11 cellular contexts compared by ENCODE assay signal in genomic region chr19:14015454-14016035, GRCh38. TPM values are rescaled to one million over a fixed set of nuclear protein-coding genes. Genes with fewer than 3 reads are reported as not detected.
DNase-seq lines count a peak whose midpoint lies in the region; ATAC-seq and TF ChIP-seq lines count a peak whose summit lies in the region.
"Had no signal": no experiment of that assay in that cellular context is flagged by ENCODE, and none has a peak within 500 bp of the region (broad histone marks: within the 10 kb centered on the region; RNA-seq: fewer than 3 reads in every experiment).

No MANE protein-coding gene starts in this region.

- H3K9me3 Mint-ChIP-seq in activated T-helper 17 cell treated with anti-CD3 and anti-CD28 coated beads, Interleukin-2, amount 50 U/mL, for 72 hours: no peaks in the 10 kb centered on the region

- H3K36me3 ChIP-seq in left ventricle myocardium inferior: no peaks in the 10 kb centered on the region
- H3K36me3 ChIP-seq: BE2C had no signal

- H3K27me3 ChIP-seq in dorsolateral prefrontal cortex: no peaks in the 10 kb centered on the region
- no peaks in the 10 kb centered on the region for H3K27me3 ChIP-seq in left ventricle myocardium inferior (ENCODE audit: low read depth)
- H3K27me3 ChIP-seq: BE2C had no signal

- no peak overlapping the region for H3K27ac Mint-ChIP-seq in activated T-helper 17 cell treated with anti-CD3 and anti-CD28 coated beads, Interleukin-2, amount 50 U/mL, for 72 hours

- no peak for DNase-seq in activated CD4-positive, alpha-beta T cell treated with anti-CD3 and anti-CD28 coated beads, Interleukin-2, amount 50 U/mL, for 1 hour
- DNase-seq in dorsolateral prefrontal cortex: no peak
- no peak for DNase-seq in left ventricle myocardium inferior
- no peak for DNase-seq in stimulated activated CD4-positive, alpha-beta T cell treated with anti-CD3 and anti-CD28 coated beads, Interleukin-1b, Interleukin-23, amount 100 ng/mL, for 48 hours
- DNase-seq: BE2C, NCI-H446 treated with DMSO at 0.1 percent for 48 hours had no signal

- no peaks in the 10 kb centered on the region for H3K27me3 Mint-ChIP-seq in activated T-helper 17 cell treated with anti-CD3 and anti-CD28 coated beads, Interleukin-2, amount 50 U/mL, for 72 hours

- TF ChIP-seq CTCF in dorsolateral prefrontal cortex (IDR thresholded peaks at IDR 0.05 in 54 of 56, conservative IDR thresholded peaks at IDR 0.05 in 2 of 56; ENCODE audit: low read depth in 1 of 56, partially characterized antibody in 56 of 56) (no peak), left ventricle myocardium inferior (IDR thresholded peaks at IDR 0.05; ENCODE audit: borderline replicate concordance) (no peak)

- no peak overlapping the region for H3K27ac ChIP-seq in dorsolateral prefrontal cortex
- H3K27ac ChIP-seq in left ventricle myocardium inferior (replicated peaks): no peak overlapping the region

- no peaks in the 10 kb centered on the region for H3K36me3 Mint-ChIP-seq in activated T-helper 17 cell treated with anti-CD3 and anti-CD28 coated beads, Interleukin-2, amount 50 U/mL, for 72 hours (ENCODE audit: low read depth)

- no peaks in the 10 kb centered on the region for H3K4me1 ChIP-seq in left ventricle myocardium inferior
- H3K4me1 ChIP-seq: BE2C had no signal

- H3K4me3 ChIP-seq in GM08714 (ENCODE audit: low read length) (peak overlapping the region; percentile 64; the same call in 1 of the 2 replicates), dorsolateral prefrontal cortex (no peak overlapping the region), left ventricle myocardium inferior (no peak overlapping the region)

- no peak overlapping the region for H3K4me3 Mint-ChIP-seq in activated T-helper 17 cell treated with anti-CD3 and anti-CD28 coated beads, Interleukin-2, amount 50 U/mL, for 72 hours

- H3K9me3 ChIP-seq in left ventricle myocardium inferior (replicated peaks): no peaks in the 10 kb centered on the region
- H3K9me3 ChIP-seq: BE2C had no signal

- peak; percentile 73 for ATAC-seq in GM19438 (IDR thresholded peaks at IDR 0.05; ENCODE audit: low read depth, unreplicated experiment)
- ATAC-seq in HG03064 (IDR thresholded peaks at IDR 0.05; ENCODE audit: low read depth, unreplicated experiment): peak; percentile 61
- ATAC-seq in activated T-helper 17 cell treated with anti-CD3 and anti-CD28 coated beads, Interleukin-2, amount 50 U/mL, for 72 hours (replicated peaks): peak; percentile 48

- intact Hi-C loops in dorsolateral prefrontal cortex (cut with DNase I): no loop called here
- intact Hi-C loops in left ventricle myocardium inferior (cut with micrococcal nuclease): no loop called here

- H3K4me1 Mint-ChIP-seq in activated T-helper 17 cell treated with anti-CD3 and anti-CD28 coated beads, Interleukin-2, amount 50 U/mL, for 72 hours: no peaks in the 10 kb centered on the region

RNA-seq across cellular contexts. Expression of gene RFX1, which starts 9.4 kb away (rescaled TPM):
- total RNA-seq in activated T-helper 17 cell treated with anti-CD3 and anti-CD28 coated beads, Interleukin-2, amount 50 U/mL, for 72 hours: 10 to 100 TPM; 12.6 to 12.9 TPM
- total RNA-seq in dorsolateral prefrontal cortex (10 to 100 TPM in 109 of 120 experiments, 1 to 10 TPM in 11; 7.9 to 26.0 (median 14.0) TPM), left ventricle myocardium inferior (15.2 TPM)

RNA-seq across cellular contexts. Expression of gene RLN3, which starts 12.4 kb away (rescaled TPM):
- total RNA-seq in activated T-helper 17 cell treated with anti-CD3 and anti-CD28 coated beads, Interleukin-2, amount 50 U/mL, for 72 hours: not detected
- not detected for total RNA-seq in dorsolateral prefrontal cortex
- not detected for total RNA-seq in left ventricle myocardium inferior
- total RNA-seq: bronchial epithelial cell had no signal

RNA-seq across cellular contexts. Expression of gene IL27RA, which starts 16.0 kb away (rescaled TPM):
- total RNA-seq in activated T-helper 17 cell treated with anti-CD3 and anti-CD28 coated beads, Interleukin-2, amount 50 U/mL, for 72 hours: 10 to 100 TPM; 52.1 to 53.9 TPM
- 1 to 10 TPM; 2.0 to 8.6 (median 4.2) TPM for total RNA-seq in dorsolateral prefrontal cortex
- total RNA-seq in left ventricle myocardium inferior: 4.0 TPM

RNA-seq across cellular contexts. Expression of gene PALM3, which starts 46.3 kb away (rescaled TPM):
- total RNA-seq in activated T-helper 17 cell treated with anti-CD3 and anti-CD28 coated beads, Interleukin-2, amount 50 U/mL, for 72 hours: not detected
- total RNA-seq in dorsolateral prefrontal cortex (1 to 10 TPM in 119 of 120 experiments, under 1 TPM in 1; 0.63 to 8.5 (median 4.1) TPM), left ventricle myocardium inferior (0.38 TPM)
- total RNA-seq: bronchial epithelial cell had no signal

RNA-seq across cellular contexts. Expression of gene MISP3, which starts 57.0 kb away (rescaled TPM):
- total RNA-seq in activated T-helper 17 cell treated with anti-CD3 and anti-CD28 coated beads, Interleukin-2, amount 50 U/mL, for 72 hours: 1 to 10 TPM; 1.5 to 4.1 TPM
- total RNA-seq in dorsolateral prefrontal cortex: 10 to 100 TPM in 103 of 120 experiments, 1 to 10 TPM in 17; 7.2 to 23.3 (median 13.0) TPM
- total RNA-seq in left ventricle myocardium inferior: 8.1 TPM

Comparison
In these comparisons a context has a peak if more than half of its experiments do, and no peak if none do; other contexts are left out.
1. RNA of gene IL27RA, which starts 16.0 kb away (total RNA-seq): 52.1 to 53.9 TPM in activated T-helper 17 cell treated with anti-CD3 and anti-CD28 coated beads, Interleukin-2, amount 50 U/mL, for 72 hours; 2.0 to 8.6 TPM in dorsolateral prefrontal cortex and 4.0 TPM in left ventricle myocardium inferior (single experiment); every median in the first group is over 4 times any median in the second.
2. Peak in every context shown above with its lines, with median percentiles within 50 percentile points of each other: ATAC-seq.